In genomic region chr2:43642363-43642762, GRCh38 we compare ENCODE assay signal across 17 cellular contexts. TPM values are rescaled to one million over a fixed set of nuclear protein-coding genes. Genes with fewer than 3 reads are reported as not detected.
DNase-seq lines count a peak whose midpoint lies in the region; ATAC-seq, FAIRE-seq and TF ChIP-seq lines count a peak whose summit lies in the region.
"Had no signal": no experiment of that assay in that cellular context is flagged by ENCODE, and none has a peak within 500 bp of the region (broad histone marks: within the 10 kb centered on the region; RNA-seq: fewer than 3 reads in every experiment).

No MANE protein-coding gene starts in this region.

- DNase-seq in SK-N-SH = no peak
- DNase-seq in MV-4-11 (lab: John Stamatoyannopoulos, UW) = peak; percentile 43
- no peak for DNase-seq in lower lobe of right lung
- no peak for DNase-seq in WERI-Rb-1
- no peak for DNase-seq in suprapubic skin (ENCODE audit: low spot score in 2 of 2)
- no peak for DNase-seq in WTC11 (ENCODE audit: low spot score)
- DNase-seq: ACHN; Calu3; CD4-positive, CD25-positive, alpha-beta regulatory T cell; DMS79 had no signal

- H4K20me1 ChIP-seq in SK-N-SH (ENCODE audit: insufficient read depth) = no peaks in the 10 kb centered on the region
- H4K20me1 ChIP-seq: BLaER1 treated with 17β-estradiol and CSF1 and Interleukin-3, amounts not matched to agents 10 nM and 100 nM had no signal

- CTCF ChIA-PET in SK-N-SH (lab: Yijun Ruan, JAX) = interaction anchor here (0.8 kb wide), 1 partner anchor 16 kb away, joined by 3 read pairs; no protein-coding TSS in a partner anchor
- CTCF ChIA-PET in WTC11 (lab: Charles Lee) = no interaction called here

- H3K79me2 ChIP-seq in SK-N-SH (ENCODE audit: insufficient read depth) = no peaks in the 10 kb centered on the region

- no peak overlapping the region for H3K9ac ChIP-seq in SK-N-SH
- H3K9ac ChIP-seq: BLaER1 treated with 17β-estradiol and CSF1 and Interleukin-3, amounts not matched to agents 10 nM and 100 nM had no signal

- H3K4me1 ChIP-seq in SK-N-SH (ENCODE audit: control insufficient read depth in 1 of 2, insufficient read depth in 2 of 2, low read depth in 1 of 2, low read length in 1 of 2) = peaks cover 0 to 4% of the 10 kb centered on the region in 2 experiments; a peak in 1 of 4 replicates
- peaks cover 9% of the 10 kb centered on the region for H3K4me1 ChIP-seq in lower lobe of right lung
- peaks cover 6% of the 10 kb centered on the region for H3K4me1 ChIP-seq in suprapubic skin

- no peaks in the 10 kb centered on the region for H3F3A ChIP-seq in SK-N-SH (replicated peaks; ENCODE audit: insufficient read depth)

- H3K4me3 Mint-ChIP-seq in WTC11 = no peak overlapping the region
- H3K4me3 Mint-ChIP-seq: CD4-positive, CD25-positive, alpha-beta regulatory T cell had no signal

- peaks cover 5% of the 10 kb centered on the region for H3K9me3 Mint-ChIP-seq in WTC11

- TF ChIP-seq EP300 in SK-N-SH (IDR thresholded peaks at IDR 0.05; ENCODE audit: borderline replicate concordance in 1 of 2, low read depth in 1 of 2, low read length in 1 of 2) (no peak), suprapubic skin (IDR thresholded peaks at IDR 0.05) (no peak)

- H3K27ac ChIP-seq in SK-N-SH (ENCODE audit: low read depth in 2 of 2, low read length in 1 of 2) = no peak overlapping the region
- H3K27ac ChIP-seq in lower lobe of right lung = no peak overlapping the region
- H3K27ac ChIP-seq in WERI-Rb-1 = no peak overlapping the region
- no peak overlapping the region for H3K27ac ChIP-seq in suprapubic skin
- H3K27ac ChIP-seq: BLaER1 treated with 17β-estradiol and CSF1 and Interleukin-3, amounts not matched to agents 10 nM and 100 nM had no signal

- TF ChIP-seq RAD21 in SK-N-SH (IDR thresholded peaks at IDR 0.05; ENCODE audit: low read length) = no peak

- H3K27ac Mint-ChIP-seq in WTC11 = no peak overlapping the region
- H3K27ac Mint-ChIP-seq: CD4-positive, CD25-positive, alpha-beta regulatory T cell had no signal

- H3K27me3 Mint-ChIP-seq in WTC11 (ENCODE audit: low read depth) = peaks cover 13% of the 10 kb centered on the region

- no peak for TF ChIP-seq POLR2A in suprapubic skin (IDR thresholded peaks at IDR 0.05)

- ATAC-seq in SK-N-SH treated with all-trans-retinoic acid at 6 μM for 48 hours (no peak), lower lobe of right lung (no peak), WTC11 (no peak)
- ATAC-seq: GM12878, HCT116 had no signal

- H2AFZ ChIP-seq in SK-N-SH (ENCODE audit: low read depth) = 0 out of 2 replicates have a peak overlapping the region, but pooled peaks have one; percentile 17

- intact Hi-C loops in lower lobe of right lung (cut with DNase I) = no loop called here

- no peaks in the 10 kb centered on the region for H3K9me3 ChIP-seq in SK-N-SH
- no peaks in the 10 kb centered on the region for H3K9me3 ChIP-seq in lower lobe of right lung
- peaks cover 8% of the 10 kb centered on the region for H3K9me3 ChIP-seq in WERI-Rb-1 (ENCODE audit: severe bottlenecking)
- no peaks in the 10 kb centered on the region for H3K9me3 ChIP-seq in suprapubic skin

- H3K36me3 ChIP-seq in SK-N-SH (replicated peaks in 1 of 2; ENCODE audit: control insufficient read depth in 1 of 2, insufficient read depth in 2 of 2, low read length in 1 of 2) (no peaks in the 10 kb centered on the region), lower lobe of right lung (no peaks in the 10 kb centered on the region), WERI-Rb-1 (no peaks in the 10 kb centered on the region), suprapubic skin (no peaks in the 10 kb centered on the region)
- H3K36me3 ChIP-seq: BLaER1 treated with 17β-estradiol and CSF1 and Interleukin-3, amounts not matched to agents 10 nM and 100 nM had no signal

- TF ChIP-seq CTCF in SK-N-SH (IDR thresholded peaks at IDR 0.05) = no peak
- TF ChIP-seq CTCF in lower lobe of right lung (IDR thresholded peaks at IDR 0.05) = no peak
- no peak for TF ChIP-seq CTCF in WERI-Rb-1 (IDR thresholded peaks at IDR 0.05; ENCODE audit: low read depth, low read length)
- no peak for TF ChIP-seq CTCF in suprapubic skin (IDR thresholded peaks at IDR 0.05)
- no peak for TF ChIP-seq CTCF in WTC11 (IDR thresholded peaks at IDR 0.05)

- no peaks in the 10 kb centered on the region for H3K9me2 ChIP-seq in SK-N-SH

- POLR2A ChIA-PET in SK-N-SH (lab: Yijun Ruan, JAX) (no interaction called here), WTC11 (lab: Charles Lee) (no interaction called here)

- peaks cover 4% of the 10 kb centered on the region; the same call in 1 of the 2 replicates for H3K36me3 Mint-ChIP-seq in WTC11
- H3K36me3 Mint-ChIP-seq: CD4-positive, CD25-positive, alpha-beta regulatory T cell had no signal

- H3K4me2 ChIP-seq in SK-N-SH = no peak overlapping the region
- H3K4me2 ChIP-seq: BLaER1 treated with 17β-estradiol and CSF1 and Interleukin-3, amounts not matched to agents 10 nM and 100 nM had no signal

- H3K4me3 ChIP-seq in SK-N-SH (ENCODE audit: low read depth in 2 of 2, low read length in 1 of 2) = no peak overlapping the region
- H3K4me3 ChIP-seq in lower lobe of right lung = peak overlapping the region; percentile 0
- H3K4me3 ChIP-seq in WERI-Rb-1 (ENCODE audit: low read depth, low read length) = no peak overlapping the region
- H3K4me3 ChIP-seq in suprapubic skin = no peak overlapping the region
- H3K4me3 ChIP-seq: BLaER1 treated with 17β-estradiol and CSF1 and Interleukin-3, amounts not matched to agents 10 nM and 100 nM; GM12878 had no signal

- FAIRE-seq in TTC549 (lab: Jason Lieb, UNC) = peak; percentile 15
- FAIRE-seq: GM12878, GM18507 had no signal

- H3K27me3 ChIP-seq in SK-N-SH (ENCODE audit: insufficient read depth) (no peaks in the 10 kb centered on the region), lower lobe of right lung (ENCODE audit: low read depth) (peaks cover 3% of the 10 kb centered on the region), WERI-Rb-1 (ENCODE audit: insufficient read depth, low read depth, severe bottlenecking) (no peaks in the 10 kb centered on the region), suprapubic skin (no peaks in the 10 kb centered on the region)

- H3K4me1 Mint-ChIP-seq in WTC11 = peaks cover 5% of the 10 kb centered on the region

- 65% methylated on average over 2 of the region's 2 CpGs for WGBS in SK-N-SH (ENCODE audit: low lambda C conversion rate)
- 58% methylated on average over 2 of the region's 2 CpGs for WGBS in suprapubic skin

TF ChIP-seq in SK-N-SH, 30 proteins besides CTCF, POLR2A, EP300 and RAD21:
- no peak for TF ChIP-seq TCF12 (IDR thresholded peaks at IDR 0.05)
- TF ChIP-seq MEF2A (IDR thresholded peaks at IDR 0.05; ENCODE audit: borderline replicate concordance, low read depth) = no peak
- TF ChIP-seq YY1 (IDR thresholded peaks at IDR 0.05; ENCODE audit: low read depth) = no peak
- TF ChIP-seq SMC3 (IDR thresholded peaks at IDR 0.05; ENCODE audit: low read depth, low read length) = no peak
- TF ChIP-seq EZH2phosphoT487 (IDR thresholded peaks at IDR 0.05; ENCODE audit: borderline replicate concordance, low read depth) = no peak
- TF ChIP-seq GATA2 (CRISPR knock-in tag; IDR thresholded peaks at IDR 0.05) = no peak
- no peak for TF ChIP-seq RFX5 (IDR thresholded peaks at IDR 0.05; ENCODE audit: low read length)

TF ChIP-seq in SK-N-SH treated with all-trans-retinoic acid at 6 μM for 48 hours, 23 proteins besides CTCF, POLR2A, EP300 and RAD21:
- no peak for TF ChIP-seq ZNF565 (CRISPR knock-in tag; conservative IDR thresholded peaks at IDR 0.05; ENCODE audit: low read depth)
- TF ChIP-seq SNAI2 (CRISPR knock-in tag; IDR thresholded peaks at IDR 0.05) = no peak
- no peak for TF ChIP-seq TOX (CRISPR knock-in tag; IDR thresholded peaks at IDR 0.05; ENCODE audit: borderline replicate concordance)
- TF ChIP-seq GLIS3 (CRISPR knock-in tag; IDR thresholded peaks at IDR 0.05) = no peak
TF ChIP-seq in SK-N-SH treated with all-trans-retinoic acid at 6 μM for 48 hours: peak in this region for 0.

TF ChIP-seq in WTC11, 78 proteins besides CTCF, POLR2A, EP300 and RAD21 (continues in another document):
- no peak for TF ChIP-seq RELA (CRISPR knock-in tag; IDR thresholded peaks at IDR 0.05; ENCODE audit: borderline replicate concordance)
- no peak for TF ChIP-seq GTF2I (CRISPR knock-in tag; conservative IDR thresholded peaks at IDR 0.05)

RNA-seq across cellular contexts. Expression of gene PLEKHH2, which starts 5.3 kb away (rescaled TPM):
- 1.9 and 3.1 TPM in 2 replicates for polyA plus RNA-seq in SK-N-SH (2012; rRNA removed)
- 0.79 and 0.85 TPM in 2 replicates for polyA plus RNA-seq in SK-N-SH (2012; cell fraction: cytosol; rRNA removed)
- 7.0 and 14.4 TPM in 2 replicates for polyA plus RNA-seq in SK-N-SH (2012; cell fraction: nucleus; rRNA removed)
- total RNA-seq in lower lobe of right lung (42.0 TPM), suprapubic skin (10 to 100 TPM in 2 of 4 donors, 1 to 10 TPM in 2; 6.8 to 77.3 (median 11.5) TPM), WTC11 (2021) (5.8 to 7.1 TPM (median 7.0 TPM) in 3 replicates)
- total RNA-seq: GM12878 had no signal
- polyA plus RNA-seq: GM12878 had no signal

RNA-seq across cellular contexts. Expression of gene C1GALT1C1L, which starts 33.9 kb away (rescaled TPM):
- polyA plus RNA-seq in SK-N-SH (2012; rRNA removed) = 2.6 and 3.1 TPM in 2 replicates
- polyA plus RNA-seq in SK-N-SH (2012; cell fraction: cytosol; rRNA removed) = 4.1 and 4.5 TPM in 2 replicates
- 0.45 and 1.5 TPM in 2 replicates for polyA plus RNA-seq in SK-N-SH (2012; cell fraction: nucleus; rRNA removed)
- total RNA-seq in lower lobe of right lung = 0.44 TPM
- under 1 TPM in 1 of 4 donors, not detected in 3; 0.44 TPM for total RNA-seq in suprapubic skin
- total RNA-seq in WTC11 (2021) = 0.16 to 0.46 TPM (median 0.44 TPM) in 3 replicates
- total RNA-seq: CD4-positive, CD25-positive, alpha-beta regulatory T cell; G401; GM12878 had no signal
- polyA plus RNA-seq: GM12878 had no signal

RNA-seq across cellular contexts. Expression of gene THADA, which starts 46.5 kb away (rescaled TPM):
- 17.1 and 25.6 TPM in 2 replicates for polyA plus RNA-seq in SK-N-SH (2012; rRNA removed)
- 10.6 and 14.2 TPM in 2 replicates for polyA plus RNA-seq in SK-N-SH (2012; cell fraction: cytosol; rRNA removed)
- polyA plus RNA-seq in SK-N-SH (2012; cell fraction: nucleus; rRNA removed) = 55.8 and 67.5 TPM in 2 replicates
- 41.2 TPM for total RNA-seq in lower lobe of right lung
- total RNA-seq in suprapubic skin = 10 to 100 TPM; 26.2 to 58.3 (median 29.7) TPM
- total RNA-seq in WTC11 (2021) = 20.6 to 27.5 TPM (median 21.7 TPM) in 3 replicates
